Comparison of ENCODE assay signal across 19 cellular contexts in the genomic region with DNA sequence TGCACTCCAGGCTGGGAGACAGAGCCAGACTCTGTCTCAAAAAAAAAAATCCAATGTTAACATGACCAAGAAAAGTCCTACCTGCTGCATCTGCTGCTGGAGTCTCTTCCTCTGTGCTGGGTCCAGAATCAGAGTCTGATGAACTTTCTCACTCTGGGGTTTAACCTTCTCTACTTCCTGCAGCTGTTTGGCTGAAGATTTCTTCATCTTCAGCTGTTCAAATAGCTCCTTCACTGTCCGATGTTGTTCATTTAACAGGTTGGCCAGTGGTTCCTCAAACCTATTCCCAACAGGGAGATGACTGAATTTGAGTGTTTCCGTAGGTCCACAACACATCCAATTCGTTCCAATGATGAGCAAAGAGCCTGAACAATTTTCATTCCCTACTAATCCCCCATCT.
"Had no signal": no experiment of that assay in that cellular context is flagged by ENCODE, and none has a peak within 500 bp of the region (broad histone marks: within the 10 kb centered on the region; RNA-seq: fewer than 3 reads in every experiment).

No MANE protein-coding gene starts in this region.

- H3K9me3 Mint-ChIP-seq: activated CD4-positive, alpha-beta T cell treated with anti-CD3 and anti-CD28 coated beads, Interleukin-2, amount 10 ng/mL, durations not matched to agents 24 days and 14 days; activated naive CD4-positive, alpha-beta T cell treated with anti-CD3 and anti-CD28 coated beads, Interleukin-2, amount 50 U/mL, for 72 hours; brain; naive thymus-derived CD8-positive, alpha-beta T cell had no signal

- H3K27me3 ChIP-seq: heart left ventricle, spleen, thyroid gland, upper lobe of right lung had no signal

- H3K4me3 ChIP-seq: heart left ventricle, spleen, thyroid gland, upper lobe of right lung had no signal

- ATAC-seq: activated naive CD4-positive, alpha-beta T cell treated with anti-CD3 and anti-CD28 coated beads, Interleukin-2, amount 50 U/mL, for 72 hours; naive thymus-derived CD8-positive, alpha-beta T cell; SK-N-SH treated with all-trans-retinoic acid at 6 μM for 48 hours; upper lobe of right lung had no signal

- H3K4me1 Mint-ChIP-seq: brain had no signal

- H3K27ac Mint-ChIP-seq: activated CD4-positive, alpha-beta T cell treated with anti-CD3 and anti-CD28 coated beads, Interleukin-2, amount 10 ng/mL, durations not matched to agents 24 days and 14 days; brain had no signal

- H3K4me1 ChIP-seq: heart left ventricle, thyroid gland, upper lobe of right lung had no signal

- H3K27me3 Mint-ChIP-seq: activated CD4-positive, alpha-beta T cell treated with anti-CD3 and anti-CD28 coated beads, Interleukin-2, amount 10 ng/mL, durations not matched to agents 24 days and 14 days; brain; naive thymus-derived CD8-positive, alpha-beta T cell had no signal

- H3K27ac ChIP-seq: spleen, thyroid gland, upper lobe of right lung had no signal

- DNase-seq: activated CD4-positive, alpha-beta T cell treated with anti-CD3 and anti-CD28 coated beads, Interleukin-2, amount 10 ng/mL, durations not matched to agents 24 days and 14 days; activated CD4-positive, CD25-positive, alpha-beta regulatory T cell; activated CD8-positive, alpha-beta memory T cell treated with anti-CD3 and anti-CD28 coated beads for 24 hours; activated CD8-positive, alpha-beta memory T cell treated with anti-CD3 and anti-CD28 coated beads, Interleukin-2, amount 50 U/mL, for 4 hours; activated gamma-delta T cell; aorta; heart left ventricle; mesenchymal stem cell; naive thymus-derived CD8-positive, alpha-beta T cell; retina; spleen; stimulated activated CD4-positive, alpha-beta T cell treated with anti-CD3 and anti-CD28 coated beads, Interleukin-4, amount 100 ng/mL, for 1 hour; stimulated activated naive CD4-positive, alpha-beta T cell treated with Interleukin-2 at 50 U/mL for 16 hours; substantia nigra; thyroid gland; upper lobe of right lung had no signal

- H3K4me3 Mint-ChIP-seq: activated CD4-positive, alpha-beta T cell treated with anti-CD3 and anti-CD28 coated beads, Interleukin-2, amount 10 ng/mL, durations not matched to agents 24 days and 14 days; brain; naive thymus-derived CD8-positive, alpha-beta T cell had no signal
